In the genomic region with DNA sequence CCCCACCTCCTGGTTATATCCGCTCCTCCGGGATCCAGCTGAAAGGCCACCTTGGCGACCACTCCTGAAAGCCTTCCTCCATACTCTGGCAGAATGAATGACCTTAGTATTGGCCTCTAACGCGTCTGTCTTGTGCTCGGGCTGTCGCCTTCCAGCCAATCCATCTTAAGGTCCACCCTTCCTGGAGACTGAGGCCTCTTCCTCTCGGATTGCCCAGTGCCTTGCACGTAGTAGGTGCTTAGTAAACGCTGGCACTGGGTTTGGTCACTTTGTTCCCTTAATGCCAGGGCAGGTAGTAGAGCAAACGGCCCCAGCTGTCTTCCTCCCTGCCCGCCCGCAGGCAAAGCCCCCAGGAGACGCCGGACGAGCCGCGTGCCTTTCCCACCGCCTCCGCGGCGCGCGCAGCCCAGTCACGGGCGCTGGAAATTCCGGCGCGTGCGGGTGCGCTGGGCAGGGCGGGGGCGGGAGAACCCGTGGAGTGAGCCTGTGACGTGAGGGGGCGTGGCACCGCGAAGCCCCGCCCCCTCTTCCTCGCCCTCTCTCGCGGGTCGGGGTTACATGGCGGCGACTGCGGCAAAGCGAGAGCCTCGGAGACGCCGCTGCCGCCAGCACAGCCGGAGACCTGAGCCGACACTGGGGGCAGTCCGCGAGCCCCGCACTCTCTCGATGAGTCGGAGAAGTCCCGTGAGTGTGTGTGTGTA, we compare ENCODE assay signal across 1 cellular context.
A peak's percentile ranks its signal among the peaks of the same experiment; 100 is the strongest.
TF ChIP-seq lines count a peak whose summit lies in the region.

Gene MAPK6, plus strand, starts transcription at position 527 of the 701 bp plus-strand sequence. CDS start 27,242 bp downstream, outside the sequence.

TF ChIP-seq in HepG2, 621 proteins besides CTCF, POLR2A, EP300 and RAD21 (continued from another document and continues in another):
- TF ChIP-seq, protein P1, sequence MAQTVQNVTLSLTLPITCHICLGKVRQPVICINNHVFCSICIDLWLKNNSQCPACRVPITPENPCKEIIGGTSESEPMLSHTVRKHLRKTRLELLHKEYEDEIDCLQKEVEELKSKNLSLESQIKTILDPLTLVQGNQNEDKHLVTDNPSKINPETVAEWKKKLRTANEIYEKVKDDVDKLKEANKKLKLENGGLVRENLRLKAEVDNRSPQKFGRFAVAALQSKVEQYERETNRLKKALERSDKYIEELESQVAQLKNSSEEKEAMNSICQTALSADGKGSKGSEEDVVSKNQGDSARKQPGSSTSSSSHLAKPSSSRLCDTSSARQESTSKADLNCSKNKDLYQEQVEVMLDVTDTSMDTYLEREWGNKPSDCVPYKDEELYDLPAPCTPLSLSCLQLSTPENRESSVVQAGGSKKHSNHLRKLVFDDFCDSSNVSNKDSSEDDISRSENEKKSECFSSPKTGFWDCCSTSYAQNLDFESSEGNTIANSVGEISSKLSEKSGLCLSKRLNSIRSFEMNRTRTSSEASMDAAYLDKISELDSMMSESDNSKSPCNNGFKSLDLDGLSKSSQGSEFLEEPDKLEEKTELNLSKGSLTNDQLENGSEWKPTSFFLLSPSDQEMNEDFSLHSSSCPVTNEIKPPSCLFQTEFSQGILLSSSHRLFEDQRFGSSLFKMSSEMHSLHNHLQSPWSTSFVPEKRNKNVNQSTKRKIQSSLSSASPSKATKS (CRISPR knock-in tag; IDR thresholded peaks at IDR 0.05) = no peak
- TF ChIP-seq ATAD3A (CRISPR knock-in tag; IDR thresholded peaks at IDR 0.05) (no peak), ZNF768 (CRISPR knock-in tag; IDR thresholded peaks at IDR 0.05) (peak; percentile 45; the same call in 1 of the 2 replicates), TFDP2 (CRISPR knock-in tag; IDR thresholded peaks at IDR 0.05) (peak; percentile 89), ZMYM3 (CRISPR knock-in tag; IDR thresholded peaks at IDR 0.05) (peak; percentile 96), ARHGAP35 (CRISPR knock-in tag; IDR thresholded peaks at IDR 0.05; ENCODE audit: borderline replicate concordance) (peak; percentile 53; the same call in 1 of the 2 replicates), ZHX2 (IDR thresholded peaks at IDR 0.05; ENCODE audit: low read depth) (no peak; the same call in 1 of the 2 replicates), ZHX2 (CRISPR knock-in tag; IDR thresholded peaks at IDR 0.05; ENCODE audit: borderline replicate concordance) (no peak), ZNF329 (CRISPR knock-in tag; IDR thresholded peaks at IDR 0.05; ENCODE audit: low read depth) (peak; percentile 92), SRSF1 (optimal IDR thresholded peaks at IDR 0.05; ENCODE audit: low read depth, low read length) (peak; percentile 50), HNRNPL (IDR thresholded peaks at IDR 0.05; ENCODE audit: low read depth, low read length) (no peak), ZNF230 (CRISPR knock-in tag; IDR thresholded peaks at IDR 0.05) (peak; percentile 48; the same call in 1 of the 2 replicates), ZNF773 (CRISPR knock-in tag; IDR thresholded peaks at IDR 0.05; ENCODE audit: borderline replicate concordance) (peak; percentile 67; the same call in 1 of the 2 replicates), ZNF451 (CRISPR knock-in tag; IDR thresholded peaks at IDR 0.05) (peak; percentile 81; the same call in 1 of the 2 replicates), REXO4 (CRISPR knock-in tag; IDR thresholded peaks at IDR 0.05; ENCODE audit: borderline replicate concordance) (0 out of 2 replicates have a peak, but pooled peaks have one; percentile 32), ZNF563 (CRISPR knock-in tag; IDR thresholded peaks at IDR 0.05) (peak; percentile 96), MBD4 (IDR thresholded peaks at IDR 0.05; ENCODE audit: borderline replicate concordance, low read length) (no peak), ZNF639 (CRISPR knock-in tag; conservative IDR thresholded peaks at IDR 0.05) (peak; percentile 60), ZNF460 (CRISPR knock-in tag; IDR thresholded peaks at IDR 0.05; ENCODE audit: borderline replicate concordance) (no peak), DNMT3B (CRISPR knock-in tag; conservative IDR thresholded peaks at IDR 0.05) (0 out of 2 replicates have a peak, but pooled peaks have one; percentile 56), ZMAT3 (CRISPR knock-in tag; conservative IDR thresholded peaks at IDR 0.05) (peak; percentile 82; the same call in 1 of the 2 replicates), SP1 (IDR thresholded peaks at IDR 0.05) (peak; percentile 64; the same call in 1 of the 2 replicates), SP1 (CRISPR knock-in tag; IDR thresholded peaks at IDR 0.05) (peak; percentile 97), ZBTB1 (CRISPR knock-in tag; IDR thresholded peaks at IDR 0.05; ENCODE audit: borderline replicate concordance) (peak; percentile 66; the same call in 1 of the 2 replicates), ZNF790 (CRISPR knock-in tag; IDR thresholded peaks at IDR 0.05; ENCODE audit: borderline replicate concordance) (peak; percentile 87; the same call in 1 of the 2 replicates)
- TF ChIP-seq, protein P2, sequence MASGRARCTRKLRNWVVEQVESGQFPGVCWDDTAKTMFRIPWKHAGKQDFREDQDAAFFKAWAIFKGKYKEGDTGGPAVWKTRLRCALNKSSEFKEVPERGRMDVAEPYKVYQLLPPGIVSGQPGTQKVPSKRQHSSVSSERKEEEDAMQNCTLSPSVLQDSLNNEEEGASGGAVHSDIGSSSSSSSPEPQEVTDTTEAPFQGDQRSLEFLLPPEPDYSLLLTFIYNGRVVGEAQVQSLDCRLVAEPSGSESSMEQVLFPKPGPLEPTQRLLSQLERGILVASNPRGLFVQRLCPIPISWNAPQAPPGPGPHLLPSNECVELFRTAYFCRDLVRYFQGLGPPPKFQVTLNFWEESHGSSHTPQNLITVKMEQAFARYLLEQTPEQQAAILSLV (CRISPR knock-in tag; IDR thresholded peaks at IDR 0.05; ENCODE audit: borderline replicate concordance) = peak; percentile 93; the same call in 1 of the 2 replicates
- TF ChIP-seq, protein P3, sequence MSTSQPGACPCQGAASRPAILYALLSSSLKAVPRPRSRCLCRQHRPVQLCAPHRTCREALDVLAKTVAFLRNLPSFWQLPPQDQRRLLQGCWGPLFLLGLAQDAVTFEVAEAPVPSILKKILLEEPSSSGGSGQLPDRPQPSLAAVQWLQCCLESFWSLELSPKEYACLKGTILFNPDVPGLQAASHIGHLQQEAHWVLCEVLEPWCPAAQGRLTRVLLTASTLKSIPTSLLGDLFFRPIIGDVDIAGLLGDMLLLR (CRISPR knock-in tag; IDR thresholded peaks at IDR 0.05) = peak; percentile 97
- TF ChIP-seq, protein P4, sequence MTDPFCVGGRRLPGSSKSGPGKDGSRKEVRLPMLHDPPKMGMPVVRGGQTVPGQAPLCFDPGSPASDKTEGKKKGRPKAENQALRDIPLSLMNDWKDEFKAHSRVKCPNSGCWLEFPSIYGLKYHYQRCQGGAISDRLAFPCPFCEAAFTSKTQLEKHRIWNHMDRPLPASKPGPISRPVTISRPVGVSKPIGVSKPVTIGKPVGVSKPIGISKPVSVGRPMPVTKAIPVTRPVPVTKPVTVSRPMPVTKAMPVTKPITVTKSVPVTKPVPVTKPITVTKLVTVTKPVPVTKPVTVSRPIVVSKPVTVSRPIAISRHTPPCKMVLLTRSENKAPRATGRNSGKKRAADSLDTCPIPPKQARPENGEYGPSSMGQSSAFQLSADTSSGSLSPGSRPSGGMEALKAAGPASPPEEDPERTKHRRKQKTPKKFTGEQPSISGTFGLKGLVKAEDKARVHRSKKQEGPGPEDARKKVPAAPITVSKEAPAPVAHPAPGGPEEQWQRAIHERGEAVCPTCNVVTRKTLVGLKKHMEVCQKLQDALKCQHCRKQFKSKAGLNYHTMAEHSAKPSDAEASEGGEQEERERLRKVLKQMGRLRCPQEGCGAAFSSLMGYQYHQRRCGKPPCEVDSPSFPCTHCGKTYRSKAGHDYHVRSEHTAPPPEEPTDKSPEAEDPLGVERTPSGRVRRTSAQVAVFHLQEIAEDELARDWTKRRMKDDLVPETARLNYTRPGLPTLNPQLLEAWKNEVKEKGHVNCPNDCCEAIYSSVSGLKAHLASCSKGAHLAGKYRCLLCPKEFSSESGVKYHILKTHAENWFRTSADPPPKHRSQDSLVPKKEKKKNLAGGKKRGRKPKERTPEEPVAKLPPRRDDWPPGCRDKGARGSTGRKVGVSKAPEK (CRISPR knock-in tag; IDR thresholded peaks at IDR 0.05; ENCODE audit: borderline replicate concordance) = 0 out of 2 replicates have a peak, but pooled peaks have one; percentile 47
- TF ChIP-seq, protein P5, sequence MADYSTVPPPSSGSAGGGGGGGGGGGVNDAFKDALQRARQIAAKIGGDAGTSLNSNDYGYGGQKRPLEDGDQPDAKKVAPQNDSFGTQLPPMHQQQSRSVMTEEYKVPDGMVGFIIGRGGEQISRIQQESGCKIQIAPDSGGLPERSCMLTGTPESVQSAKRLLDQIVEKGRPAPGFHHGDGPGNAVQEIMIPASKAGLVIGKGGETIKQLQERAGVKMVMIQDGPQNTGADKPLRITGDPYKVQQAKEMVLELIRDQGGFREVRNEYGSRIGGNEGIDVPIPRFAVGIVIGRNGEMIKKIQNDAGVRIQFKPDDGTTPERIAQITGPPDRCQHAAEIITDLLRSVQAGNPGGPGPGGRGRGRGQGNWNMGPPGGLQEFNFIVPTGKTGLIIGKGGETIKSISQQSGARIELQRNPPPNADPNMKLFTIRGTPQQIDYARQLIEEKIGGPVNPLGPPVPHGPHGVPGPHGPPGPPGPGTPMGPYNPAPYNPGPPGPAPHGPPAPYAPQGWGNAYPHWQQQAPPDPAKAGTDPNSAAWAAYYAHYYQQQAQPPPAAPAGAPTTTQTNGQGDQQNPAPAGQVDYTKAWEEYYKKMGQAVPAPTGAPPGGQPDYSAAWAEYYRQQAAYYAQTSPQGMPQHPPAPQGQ (CRISPR knock-in tag; IDR thresholded peaks at IDR 0.05; ENCODE audit: borderline replicate concordance) = no peak; the same call in 1 of the 2 replicates
- TF ChIP-seq, protein P6, sequence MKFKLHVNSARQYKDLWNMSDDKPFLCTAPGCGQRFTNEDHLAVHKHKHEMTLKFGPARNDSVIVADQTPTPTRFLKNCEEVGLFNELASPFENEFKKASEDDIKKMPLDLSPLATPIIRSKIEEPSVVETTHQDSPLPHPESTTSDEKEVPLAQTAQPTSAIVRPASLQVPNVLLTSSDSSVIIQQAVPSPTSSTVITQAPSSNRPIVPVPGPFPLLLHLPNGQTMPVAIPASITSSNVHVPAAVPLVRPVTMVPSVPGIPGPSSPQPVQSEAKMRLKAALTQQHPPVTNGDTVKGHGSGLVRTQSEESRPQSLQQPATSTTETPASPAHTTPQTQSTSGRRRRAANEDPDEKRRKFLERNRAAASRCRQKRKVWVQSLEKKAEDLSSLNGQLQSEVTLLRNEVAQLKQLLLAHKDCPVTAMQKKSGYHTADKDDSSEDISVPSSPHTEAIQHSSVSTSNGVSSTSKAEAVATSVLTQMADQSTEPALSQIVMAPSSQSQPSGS (CRISPR knock-in tag; IDR thresholded peaks at IDR 0.05) = 0 out of 2 replicates have a peak, but pooled peaks have one; percentile 32
